In the genomic region with DNA sequence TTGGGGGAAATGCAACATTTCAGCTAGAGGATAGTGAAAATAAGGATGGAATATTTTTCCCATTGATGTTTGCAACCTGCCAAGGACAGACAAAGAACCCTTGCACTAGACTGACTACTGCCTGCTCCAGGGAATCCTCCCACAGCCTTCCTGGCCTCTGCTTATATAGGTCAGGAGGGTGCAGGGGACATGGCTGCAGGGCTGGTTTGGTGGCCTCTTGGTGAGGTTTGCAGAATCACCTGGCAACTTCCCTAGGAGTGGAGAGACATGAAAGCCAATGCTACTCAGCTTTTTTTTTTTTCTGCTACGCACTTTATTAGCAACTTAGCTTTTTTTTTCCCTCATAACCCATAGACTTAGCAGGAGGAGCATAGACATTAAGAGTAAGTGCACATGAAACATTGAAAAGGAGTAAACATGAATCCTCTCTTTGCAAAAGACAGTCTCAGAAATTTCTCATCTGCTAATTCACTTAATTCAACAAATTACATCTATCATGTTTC, we compare ENCODE assay signal across 16 cellular contexts. TPM values are rescaled to one million over a fixed set of nuclear protein-coding genes. Genes with fewer than 3 reads are reported as not detected.
DNase-seq lines count a peak whose midpoint lies in the region; ATAC-seq and TF ChIP-seq lines count a peak whose summit lies in the region.
"Had no signal": no experiment of that assay in that cellular context is flagged by ENCODE, and none has a peak within 500 bp of the region (broad histone marks: within the 10 kb centered on the region; RNA-seq: fewer than 3 reads in every experiment).

No MANE protein-coding gene starts in this region.

- TF ChIP-seq CTCF in LNCaP clone FGC (IDR thresholded peaks at IDR 0.05; ENCODE audit: control insufficient read depth, extremely low read depth, insufficient read depth) (no peak), testis (IDR thresholded peaks at IDR 0.05) (no peak), neural progenitor cell (IDR thresholded peaks at IDR 0.05) (no peak)

- no peak overlapping the region for H2AFZ ChIP-seq in neural progenitor cell (replicated peaks)

- H3K27ac Mint-ChIP-seq in neural progenitor cell, result no peak overlapping the region
- H3K27ac Mint-ChIP-seq: CD4-positive, alpha-beta memory T cell; HFFc6 had no signal

- intact Hi-C loops in testis (cut with DNase I; ENCODE audit: low total_unique reads), result no loop called here

- no peak for ATAC-seq in HG02588 (IDR thresholded peaks at IDR 0.05; ENCODE audit: unreplicated experiment)

- TF ChIP-seq POLR2A in testis (IDR thresholded peaks at IDR 0.05), result no peak

- H3K36me3 ChIP-seq in testis (ENCODE audit: low read depth, missing control alignments) (no peaks in the 10 kb centered on the region), neural progenitor cell (no peaks in the 10 kb centered on the region)
- H3K36me3 ChIP-seq: HAP-1 had no signal

- no peaks in the 10 kb centered on the region for H3K9me3 Mint-ChIP-seq in neural progenitor cell
- H3K9me3 Mint-ChIP-seq: CD4-positive, alpha-beta memory T cell; HFFc6 had no signal

- H4K20me1 ChIP-seq in neural progenitor cell (ENCODE audit: low read depth), result no peaks in the 10 kb centered on the region

- H3F3A ChIP-seq in neural progenitor cell (ENCODE audit: low read depth), result peaks cover 11% of the 10 kb centered on the region

- no peak overlapping the region for H3K4me3 Mint-ChIP-seq in neural progenitor cell
- H3K4me3 Mint-ChIP-seq: CD4-positive, alpha-beta memory T cell; HFFc6 had no signal

- no peaks in the 10 kb centered on the region for H3K9me3 ChIP-seq in testis
- no peaks in the 10 kb centered on the region for H3K9me3 ChIP-seq in neural progenitor cell (ENCODE audit: low read depth)
- H3K9me3 ChIP-seq: HAP-1 had no signal

- no peak overlapping the region for H3K27ac ChIP-seq in testis
- no peak overlapping the region for H3K27ac ChIP-seq in neural progenitor cell

- no peak overlapping the region for H3K4me2 ChIP-seq in neural progenitor cell

- peaks cover 6% of the 10 kb centered on the region for H3K27me3 Mint-ChIP-seq in neural progenitor cell (ENCODE audit: insufficient read depth, low read depth)

- peaks cover 19% of the 10 kb centered on the region for H3K4me1 Mint-ChIP-seq in neural progenitor cell
- H3K4me1 Mint-ChIP-seq: CD4-positive, alpha-beta memory T cell had no signal

- H3K9ac ChIP-seq in neural progenitor cell, result no peak overlapping the region

- no peak overlapping the region for H3K4me3 ChIP-seq in LNCaP clone FGC (ENCODE audit: low read depth, low read length)
- no peak overlapping the region for H3K4me3 ChIP-seq in testis
- no peak overlapping the region for H3K4me3 ChIP-seq in neural progenitor cell
- H3K4me3 ChIP-seq: HAP-1 had no signal

- H3K79me2 ChIP-seq in neural progenitor cell (ENCODE audit: low read depth), result no peaks in the 10 kb centered on the region

- 81 to 88% methylated on average over 1 of the region's 1 CpG for WGBS in testis, 2 donors

- no peaks in the 10 kb centered on the region for H3K36me3 Mint-ChIP-seq in neural progenitor cell
- H3K36me3 Mint-ChIP-seq: CD4-positive, alpha-beta memory T cell had no signal

- H3K27me3 ChIP-seq in testis (no peaks in the 10 kb centered on the region), neural progenitor cell (no peaks in the 10 kb centered on the region)

- H3K4me1 ChIP-seq in testis (no peaks in the 10 kb centered on the region), neural progenitor cell (peaks cover 7% of the 10 kb centered on the region)
- H3K4me1 ChIP-seq: HAP-1 had no signal

- DNase-seq in ELF-1 (ENCODE audit: low read depth, low spot score) (peak; percentile 44), LNCaP clone FGC (ENCODE audit: low read depth) (peak; percentile 58), islet precursor cell (peak; percentile 81), testis (peak; percentile 43), neural progenitor cell (ENCODE audit: low spot score) (no peak)
- DNase-seq: C1 segment of cervical spinal cord; Calu3; CD4-positive, alpha-beta memory T cell; COR-L47; DMS79; EL; GF-D8; GOT3; HFFc6 had no signal

RNA-seq across cellular contexts. Expression of a gene that starts 39.8 kb away (rescaled TPM):
- total RNA-seq in testis (10 to 100 TPM; 46.3 to 72.8 TPM), neural progenitor cell (ENCODE audit: low replicate concordance) (46.4 and 53.5 TPM in 2 replicates)
- 26.8 TPM for polyA plus RNA-seq in testis (ENCODE audit: insufficient read depth, low read depth, low replicate concordance)
